ENCODE assay signal across 17 cellular contexts in the genomic region with DNA sequence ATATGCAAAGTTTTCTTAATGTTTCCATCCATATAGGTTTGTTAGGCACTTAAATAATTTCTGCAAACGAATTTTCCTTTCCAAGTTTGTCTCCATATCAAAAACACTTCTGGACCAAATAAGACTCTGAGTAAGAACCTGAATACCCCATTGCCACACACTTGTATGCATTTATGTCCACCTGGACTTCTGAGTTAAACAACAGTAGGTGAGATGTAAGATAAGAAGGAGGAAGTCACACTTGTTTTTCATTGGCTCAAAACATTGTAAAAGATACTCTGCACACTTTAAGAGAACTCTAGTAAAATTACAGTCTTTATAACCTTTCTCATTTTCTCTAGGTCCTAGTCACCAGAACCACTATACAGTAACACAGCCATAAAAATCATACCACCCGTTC.
"Had no signal": no experiment of that assay in that cellular context is flagged by ENCODE, and none has a peak within 500 bp of the region (broad histone marks: within the 10 kb centered on the region; RNA-seq: fewer than 3 reads in every experiment).

No MANE protein-coding gene starts in this region.

- DNase-seq: cortex of kidney; dorsolateral prefrontal cortex; effector CD8-positive, alpha-beta T cell; foreskin melanocyte; heart right ventricle; immature natural killer cell; left ventricle myocardium inferior; lower lobe of right lung; posterior cingulate gyrus; small intestine; stimulated activated CD4-positive, alpha-beta T cell treated with anti-CD3 and anti-CD28 coated beads, Interleukin-12 subunit alpha, Interleukin-12 subunit beta, amount 100 ng/mL, for 4 hours; stimulated activated naive CD4-positive, alpha-beta T cell treated with Interleukin-2 at 50 U/mL for 16 hours; trophoblast cell had no signal

- H3K9me3 ChIP-seq: heart right ventricle, left ventricle myocardium inferior, lower lobe of right lung, right atrium auricular region had no signal

- ATAC-seq: heart right ventricle; lower lobe of right lung; natural killer cell treated with Interleukin-12 subunit alpha and Interleukin-12 subunit beta and Interleukin-15 and Interleukin-18, amount 100 ng/mL, for 72 hours had no signal

- H3K36me3 Mint-ChIP-seq: immature natural killer cell; memory B cell; mesothelial cell of epicardium; natural killer cell treated with Interleukin-12 subunit alpha and Interleukin-12 subunit beta and Interleukin-15 and Interleukin-18, amount 100 ng/mL, for 72 hours had no signal

- H3K4me1 Mint-ChIP-seq: immature natural killer cell, memory B cell had no signal

- H3K9me3 Mint-ChIP-seq: immature natural killer cell; memory B cell; mesothelial cell of epicardium; natural killer cell treated with Interleukin-12 subunit alpha and Interleukin-12 subunit beta and Interleukin-15 and Interleukin-18, amount 100 ng/mL, for 72 hours had no signal

- H3K36me3 ChIP-seq: heart right ventricle, left ventricle myocardium inferior, lower lobe of right lung, right atrium auricular region had no signal

- H3K27me3 Mint-ChIP-seq: natural killer cell treated with Interleukin-12 subunit alpha and Interleukin-12 subunit beta and Interleukin-15 and Interleukin-18, amount 100 ng/mL, for 72 hours had no signal

- H3K4me3 Mint-ChIP-seq: immature natural killer cell; memory B cell; mesothelial cell of epicardium; natural killer cell treated with Interleukin-12 subunit alpha and Interleukin-12 subunit beta and Interleukin-15 and Interleukin-18, amount 100 ng/mL, for 72 hours had no signal

- H3K27ac ChIP-seq: dorsolateral prefrontal cortex, heart right ventricle, left ventricle myocardium inferior, lower lobe of right lung, right atrium auricular region had no signal

- H3K27ac Mint-ChIP-seq: immature natural killer cell; memory B cell; mesothelial cell of epicardium; natural killer cell treated with Interleukin-12 subunit alpha and Interleukin-12 subunit beta and Interleukin-15 and Interleukin-18, amount 100 ng/mL, for 72 hours had no signal

- H3K4me3 ChIP-seq: dorsolateral prefrontal cortex, heart right ventricle, left ventricle myocardium inferior, lower lobe of right lung, right atrium auricular region had no signal
